8 cellular contexts compared by ENCODE assay signal in the genomic region with DNA sequence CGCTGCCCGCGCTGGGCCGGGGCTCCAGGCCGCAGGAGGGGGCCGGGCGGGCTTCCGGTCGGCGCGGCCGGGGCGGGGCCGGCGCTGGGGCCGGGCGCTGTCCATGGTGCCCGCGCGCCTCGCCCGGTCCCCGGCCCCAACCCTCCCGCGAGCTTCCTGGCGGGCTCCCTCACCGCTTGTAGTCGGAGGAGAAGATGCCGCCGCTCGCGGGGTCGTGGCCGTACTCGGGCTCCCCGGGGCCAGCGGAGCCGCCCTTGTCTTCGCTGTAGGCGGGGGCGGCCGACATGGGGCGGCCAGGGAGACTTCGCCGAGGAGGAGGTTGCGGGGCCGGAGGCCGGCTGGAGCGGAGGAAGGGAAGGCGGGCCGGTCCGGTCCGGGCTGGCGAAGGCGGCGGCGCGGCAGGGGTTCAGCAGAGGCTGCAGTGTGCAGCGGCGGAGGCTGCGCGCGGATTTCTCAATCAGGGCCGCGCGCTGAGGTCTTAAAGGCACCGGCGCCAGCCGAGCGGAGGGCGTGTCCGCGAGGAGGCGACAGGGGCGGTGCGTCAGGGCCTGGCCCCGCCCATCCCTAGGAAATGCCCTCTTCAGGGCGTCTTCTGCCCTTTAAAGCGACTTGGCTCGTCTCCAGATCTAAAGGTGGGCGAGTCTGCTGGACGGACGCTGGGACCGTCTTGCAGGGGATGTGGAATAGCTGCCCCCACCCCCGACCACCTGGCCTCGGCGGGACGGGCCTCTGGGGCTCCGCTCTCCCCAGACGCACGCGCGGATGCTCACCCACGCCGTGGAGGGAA. TPM values are rescaled to one million over a fixed set of nuclear protein-coding genes. Genes with fewer than 3 reads are reported as not detected.
A peak's percentile ranks its signal among the peaks of the same experiment; 100 is the strongest.
DNase-seq lines count a peak whose midpoint lies in the region; FAIRE-seq and TF ChIP-seq lines count a peak whose summit lies in the region.

A gene with protein sequence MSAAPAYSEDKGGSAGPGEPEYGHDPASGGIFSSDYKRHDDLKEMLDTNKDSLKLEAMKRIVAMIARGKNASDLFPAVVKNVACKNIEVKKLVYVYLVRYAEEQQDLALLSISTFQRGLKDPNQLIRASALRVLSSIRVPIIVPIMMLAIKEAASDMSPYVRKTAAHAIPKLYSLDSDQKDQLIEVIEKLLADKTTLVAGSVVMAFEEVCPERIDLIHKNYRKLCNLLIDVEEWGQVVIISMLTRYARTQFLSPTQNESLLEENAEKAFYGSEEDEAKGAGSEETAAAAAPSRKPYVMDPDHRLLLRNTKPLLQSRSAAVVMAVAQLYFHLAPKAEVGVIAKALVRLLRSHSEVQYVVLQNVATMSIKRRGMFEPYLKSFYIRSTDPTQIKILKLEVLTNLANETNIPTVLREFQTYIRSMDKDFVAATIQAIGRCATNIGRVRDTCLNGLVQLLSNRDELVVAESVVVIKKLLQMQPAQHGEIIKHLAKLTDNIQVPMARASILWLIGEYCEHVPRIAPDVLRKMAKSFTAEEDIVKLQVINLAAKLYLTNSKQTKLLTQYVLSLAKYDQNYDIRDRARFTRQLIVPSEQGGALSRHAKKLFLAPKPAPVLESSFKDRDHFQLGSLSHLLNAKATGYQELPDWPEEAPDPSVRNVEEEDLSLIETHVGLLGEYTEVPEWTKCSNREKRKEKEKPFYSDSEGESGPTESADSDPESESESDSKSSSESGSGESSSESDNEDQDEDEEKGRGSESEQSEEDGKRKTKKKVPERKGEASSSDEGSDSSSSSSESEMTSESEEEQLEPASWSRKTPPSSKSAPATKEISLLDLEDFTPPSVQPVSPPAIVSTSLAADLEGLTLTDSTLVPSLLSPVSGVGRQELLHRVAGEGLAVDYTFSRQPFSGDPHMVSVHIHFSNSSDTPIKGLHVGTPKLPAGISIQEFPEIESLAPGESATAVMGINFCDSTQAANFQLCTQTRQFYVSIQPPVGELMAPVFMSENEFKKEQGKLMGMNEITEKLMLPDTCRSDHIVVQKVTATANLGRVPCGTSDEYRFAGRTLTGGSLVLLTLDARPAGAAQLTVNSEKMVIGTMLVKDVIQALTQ (minus strand): TSS at position 455 of the 787 bp plus-strand sequence. CDS start 169 bp downstream, at position 286.

- no peaks in the 10 kb centered on the region for H3K36me3 ChIP-seq in SJSA1

- H3K27me3 ChIP-seq in SJSA1 (replicated peaks): no peaks in the 10 kb centered on the region

- H3K4me1 ChIP-seq in SJSA1 (replicated peaks): peaks cover 14% of the 10 kb centered on the region

- peak; percentile 61 for DNase-seq in DMS79 treated with DMSO at 0.1 percent for 48 hours (lab: John Stamatoyannopoulos, UW)
- peak; percentile 71 for DNase-seq in H54 (ENCODE audit: insufficient read length, low spot score)
- DNase-seq in LoVo (ENCODE audit: low spot score): peak; percentile 69
- DNase-seq in SJSA1 (ENCODE audit: low read depth in 1 of 2, low spot score in 2 of 2): peak; percentile 60
- DNase-seq in activated naive CD4-positive, alpha-beta T cell treated with Interleukin-2 at 50 U/mL for 16 hours: peak; percentile 75
- DNase-seq in germinal center (ENCODE audit: low spot score): peak; percentile 92
- peak; percentile 72 for DNase-seq in occipital lobe (lab: John Stamatoyannopoulos, UW)
- peak; percentile 68 for DNase-seq in superior temporal gyrus (ENCODE audit: extremely low spot score)

- peak within 1 kb of the TSS; percentile 51 for H3K4me3 ChIP-seq in SJSA1

- no peak within 1 kb of the TSS for H3K27ac ChIP-seq in SJSA1

- no peaks in the 10 kb centered on the region for H3K9me3 ChIP-seq in SJSA1 (replicated peaks)

- no peak for FAIRE-seq in H54 (lab: Jason Lieb, UNC)

- TF ChIP-seq POLR2A in H54 (IDR thresholded peaks at IDR 0.05; ENCODE audit: low read depth, low read length): 0 out of 2 replicates have a peak, but pooled peaks have one; percentile 32

RNA-seq across cellular contexts. Expression of the gene that starts here (rescaled TPM):
- 0.11 TPM in 1 of 2 replicates, not detected in the other for total RNA-seq in SJSA1 (2014; rRNA removed; shearing (Covaris generic))
- 52.9 TPM for total RNA-seq in occipital lobe

Comparison
In these comparisons a context has a peak if more than half of its experiments do, and no peak if none do; other contexts are left out.
1. RNA of the gene that starts here (total RNA-seq): 52.9 TPM in occipital lobe (single experiment); 0.11 TPM in SJSA1; every median in the first group is over 10 times any median in the second.
2. Peak in DNase-seq and H3K4me3 ChIP-seq in SJSA1; RNA of the gene not detected or under 1 TPM.
3. Peak in every context shown above with its lines, with median percentiles within 50 percentile points of each other: DNase-seq.